In genomic region chr1:165062346-165062745, GRCh38 we compare ENCODE assay signal across 24 cellular contexts.
"Had no signal": no experiment of that assay in that cellular context is flagged by ENCODE, and none has a peak within 500 bp of the region (broad histone marks: within the 10 kb centered on the region; RNA-seq: fewer than 3 reads in every experiment).

No MANE protein-coding gene starts in this region.

- H3K79me2 ChIP-seq: parathyroid adenoma had no signal

- H3K27ac ChIP-seq: coronary artery, neural progenitor cell, prostate gland, spleen, thoracic aorta, tibial nerve had no signal

- DNase-seq: dermis blood vessel endothelial cell; effector memory CD4-positive, alpha-beta T cell; erythroblast; head of caudate nucleus; kidney; mesenchymal stem cell; mucosa of descending colon; naive B cell; right cardiac atrium; spleen; stimulated activated CD4-positive, alpha-beta T cell treated with anti-CD3 and anti-CD28 coated beads, Interleukin-4, amount 100 ng/mL, for 4 hours; stimulated activated naive CD8-positive, alpha-beta T cell treated with anti-CD3 and anti-CD28 coated beads, Interleukin-15, Interleukin-2, amounts not matched to agents 100 U/mL and 50 U/mL, for 24 hours; upper lobe of left lung had no signal

- H3K4me2 ChIP-seq: neural progenitor cell had no signal

- H3K9me3 Mint-ChIP-seq: mesothelial cell of epicardium, neural progenitor cell had no signal

- H3K9ac ChIP-seq: neural progenitor cell, parathyroid adenoma had no signal

- H3K36me3 Mint-ChIP-seq: mesothelial cell of epicardium; naive B cell; natural killer cell treated with Interleukin-12 subunit alpha and Interleukin-12 subunit beta and Interleukin-15 and Interleukin-18, amount 100 ng/mL, for 72 hours; neural progenitor cell; stimulated activated memory B cell treated with anti-CD40 and anti-IgM and Interleukin-4, amounts not matched to agents 10 μg/mL and 1 μg/mL and 100 μg/mL, for 72 hours had no signal

- H3K27ac Mint-ChIP-seq: mesothelial cell of epicardium; naive B cell; natural killer cell treated with Interleukin-12 subunit alpha and Interleukin-12 subunit beta and Interleukin-15 and Interleukin-18, amount 100 ng/mL, for 72 hours; neural progenitor cell; stimulated activated memory B cell treated with anti-CD40 and anti-IgM and Interleukin-4, amounts not matched to agents 10 μg/mL and 1 μg/mL and 100 μg/mL, for 72 hours had no signal

- H3K4me1 ChIP-seq: neural progenitor cell, prostate gland, spleen had no signal

- H3K4me1 Mint-ChIP-seq: naive B cell; neural progenitor cell; stimulated activated memory B cell treated with anti-CD40 and anti-IgM and Interleukin-4, amounts not matched to agents 10 μg/mL and 1 μg/mL and 100 μg/mL, for 72 hours had no signal

- H3K36me3 ChIP-seq: neural progenitor cell, prostate gland, spleen, thoracic aorta, tibial nerve, upper lobe of left lung had no signal

- H3K4me3 ChIP-seq: coronary artery, mucosa of descending colon, neural progenitor cell, prostate gland, skin epidermis, spleen, thoracic aorta, tibial nerve, upper lobe of left lung had no signal

- ATAC-seq: left lobe of liver; mucosa of descending colon; natural killer cell treated with Interleukin-12 subunit alpha and Interleukin-12 subunit beta and Interleukin-15 and Interleukin-18, amount 100 ng/mL, for 72 hours; right cardiac atrium; stimulated activated memory B cell treated with anti-CD40 and anti-IgM and Interleukin-4, amounts not matched to agents 10 μg/mL and 1 μg/mL and 100 μg/mL, for 72 hours; stimulated activated naive CD8-positive, alpha-beta T cell treated with anti-CD3 and anti-CD28 coated beads, Interleukin-15, Interleukin-2, amounts not matched to agents 100 U/mL and 50 U/mL, for 24 hours had no signal

- H3K27me3 Mint-ChIP-seq: stimulated activated memory B cell treated with anti-CD40 and anti-IgM and Interleukin-4, amounts not matched to agents 10 μg/mL and 1 μg/mL and 100 μg/mL, for 72 hours had no signal

- H3K4me3 Mint-ChIP-seq: mesothelial cell of epicardium; natural killer cell treated with Interleukin-12 subunit alpha and Interleukin-12 subunit beta and Interleukin-15 and Interleukin-18, amount 100 ng/mL, for 72 hours; neural progenitor cell; stimulated activated memory B cell treated with anti-CD40 and anti-IgM and Interleukin-4, amounts not matched to agents 10 μg/mL and 1 μg/mL and 100 μg/mL, for 72 hours had no signal

- H3K27me3 ChIP-seq: neural progenitor cell, spleen, tibial nerve, upper lobe of left lung had no signal

- H2AFZ ChIP-seq: neural progenitor cell, parathyroid adenoma had no signal

- H3K9me3 ChIP-seq: mucosa of descending colon, prostate gland, spleen, thoracic aorta, tibial nerve, upper lobe of left lung had no signal
